8 cellular contexts compared by ENCODE assay signal in genomic region chr4:108172231-108172779, GRCh38. TPM values are rescaled to one million over a fixed set of nuclear protein-coding genes. Genes with fewer than 3 reads are reported as not detected.
DNase-seq lines count a peak whose midpoint lies in the region; ATAC-seq and TF ChIP-seq lines count a peak whose summit lies in the region.

No MANE protein-coding gene starts in this region.

- CTCF ChIA-PET in A673 (lab: Charles Lee) = no interaction called here
- CTCF ChIA-PET in activated naive CD4-positive, alpha-beta T cell treated with anti-CD3 and anti-CD28 coated beads for 36 hours (lab: Charles Lee) = interaction anchor here (0.8 to 1.6 kb wide), 3 partner anchors 100 to 400 kb away, joined by 3 to 6 read pairs (median 6); no protein-coding TSS in a partner anchor

- no TSS peak for BruUV-seq in A673 (replicated peaks; lab: Mats Ljungman, UMichigan)

- H3K4me1 Mint-ChIP-seq in IgD-negative memory B cell = peaks cover 9 to 33% (median 27%) of the 10 kb centered on the region in 3 donors
- peaks cover 45% of the 10 kb centered on the region for H3K4me1 Mint-ChIP-seq in activated naive CD4-positive, alpha-beta T cell treated with anti-CD3 and anti-CD28 coated beads for 36 hours (ENCODE audit: low read depth)

- POLR2A ChIA-PET in A673 (lab: Charles Lee; ENCODE audit: low non-redundant PET) = no interaction called here

- peaks cover 73% of the 10 kb centered on the region for H3K27me3 ChIP-seq in A673 (replicated peaks; ENCODE audit: insufficient read depth, low read depth, low read length, poor library complexity)
- peaks cover 84% of the 10 kb centered on the region for H3K27me3 ChIP-seq in iPS-15b (ENCODE audit: control insufficient read depth, insufficient read depth, low read length)

- DNase-seq in A673 (ENCODE audit: low spot score) (no peak), NCI-H774 (lab: John Stamatoyannopoulos, UW) (no peak)
- DNase-seq in activated naive CD4-positive, alpha-beta T cell treated with anti-CD3 and anti-CD28 coated beads for 36 hours = peak; percentile 42
- DNase-seq in stimulated activated CD4-positive, alpha-beta T cell treated with anti-CD3 and anti-CD28 coated beads, Interleukin-4, amount 100 ng/mL, for 1 hour = peak; percentile 44

- H3K4me3 ChIP-seq in A673 (ENCODE audit: low read depth, low read length, poor library complexity, severe bottlenecking) (peak overlapping the region; percentile 50), iPS-15b (ENCODE audit: low read depth, low read length) (peak overlapping the region; percentile 68)

- H3K36me3 Mint-ChIP-seq in IgD-negative memory B cell = peaks cover 4% of the 10 kb centered on the region
- peaks cover 17% of the 10 kb centered on the region for H3K36me3 Mint-ChIP-seq in activated naive CD4-positive, alpha-beta T cell treated with anti-CD3 and anti-CD28 coated beads for 36 hours (ENCODE audit: low read depth)

- H3K9me3 ChIP-seq in A673 (ENCODE audit: low read depth, low read length, poor library complexity, severe bottlenecking) (no peaks in the 10 kb centered on the region), iPS-15b (ENCODE audit: control insufficient read depth, insufficient read depth, low read length) (no peaks in the 10 kb centered on the region)

- peak; percentile 15 for ATAC-seq in GM19324 (IDR thresholded peaks at IDR 0.05; ENCODE audit: low FRiP score, unreplicated experiment)
- ATAC-seq in HG03469 (IDR thresholded peaks at IDR 0.05; ENCODE audit: unreplicated experiment) = no peak

- no peak overlapping the region for H3K27ac ChIP-seq in A673 (ENCODE audit: low read depth, low read length, poor library complexity, severe bottlenecking)

- TF ChIP-seq CTCF in A673 (conservative IDR thresholded peaks at IDR 0.05; ENCODE audit: low read depth, low read length) = no peak

- peak overlapping the region in 3 of 4 donors; percentile 65 to 80 (median 68) for H3K4me3 Mint-ChIP-seq in IgD-negative memory B cell
- H3K4me3 Mint-ChIP-seq in activated naive CD4-positive, alpha-beta T cell treated with anti-CD3 and anti-CD28 coated beads for 36 hours = peak overlapping the region; percentile 91

- H3K27ac Mint-ChIP-seq in IgD-negative memory B cell = no peak overlapping the region
- peak overlapping the region; percentile 93 for H3K27ac Mint-ChIP-seq in activated naive CD4-positive, alpha-beta T cell treated with anti-CD3 and anti-CD28 coated beads for 36 hours

- H3K9me3 Mint-ChIP-seq in IgD-negative memory B cell = peaks cover 0 to 8% (median 0%) of the 10 kb centered on the region in 3 donors
- H3K9me3 Mint-ChIP-seq in activated naive CD4-positive, alpha-beta T cell treated with anti-CD3 and anti-CD28 coated beads for 36 hours = no peaks in the 10 kb centered on the region

- intact Hi-C loops in A673 (cut with micrococcal nuclease; ENCODE audit: unreplicated experiment) = no loop called here
- intact Hi-C loops in activated naive CD4-positive, alpha-beta T cell treated with anti-CD3 and anti-CD28 coated beads for 36 hours (cut with micrococcal nuclease) = loop anchor here (1.0 to 5.0 kb wide), 3 partner anchors 142 to 450 kb away; partner anchors contain the start of gene PAPSS1

- no peaks in the 10 kb centered on the region for H3K36me3 ChIP-seq in A673 (ENCODE audit: insufficient read depth, low read length, poor library complexity, severe bottlenecking)
- no peaks in the 10 kb centered on the region for H3K36me3 ChIP-seq in iPS-15b (ENCODE audit: control insufficient read depth, insufficient read depth, low read length)

- H3K4me1 ChIP-seq in A673 (ENCODE audit: insufficient read depth, low read length, poor library complexity, severe bottlenecking) (peaks cover 11% of the 10 kb centered on the region), iPS-15b (ENCODE audit: control insufficient read depth, insufficient read depth, low read length) (peaks cover 18% of the 10 kb centered on the region)

- H3K9ac ChIP-seq in iPS-15b (ENCODE audit: low read depth, low read length) = no peak overlapping the region

- peaks cover 60% of the 10 kb centered on the region for H3K27me3 Mint-ChIP-seq in IgD-negative memory B cell
- no peaks in the 10 kb centered on the region for H3K27me3 Mint-ChIP-seq in activated naive CD4-positive, alpha-beta T cell treated with anti-CD3 and anti-CD28 coated beads for 36 hours (ENCODE audit: low read depth)

RNA-seq across cellular contexts. Expression of gene LEF1, which starts 3.6 kb away (rescaled TPM):
- total RNA-seq in A673 (2021) = 2.5 and 2.7 TPM in 2 replicates
- 14.5 TPM for polyA plus RNA-seq in IgD-negative memory B cell
- total RNA-seq in activated naive CD4-positive, alpha-beta T cell treated with anti-CD3 and anti-CD28 coated beads for 36 hours = 100 to 1,000 TPM; 350 to 367 TPM

Comparison
In these comparisons a context has a peak if more than half of its experiments do, and no peak if none do; other contexts are left out.
1. DNase-seq: peak in activated naive CD4-positive, alpha-beta T cell treated with anti-CD3 and anti-CD28 coated beads for 36 hours (single experiment) and stimulated activated CD4-positive, alpha-beta T cell treated with anti-CD3 and anti-CD28 coated beads, Interleukin-4, amount 100 ng/mL, for 1 hour (single experiment); none in A673 (single experiment) and NCI-H774 (single experiment).
2. RNA of gene LEF1, which starts 3.6 kb away (total RNA-seq): 350 to 367 TPM in activated naive CD4-positive, alpha-beta T cell treated with anti-CD3 and anti-CD28 coated beads for 36 hours; 2.5 to 2.7 TPM in A673; every median in the first group is over 10 times any median in the second.